Comparison of ENCODE assay signal across 9 cellular contexts in genomic region chr2:197454923-197455322, GRCh38. TPM values are rescaled to one million over a fixed set of nuclear protein-coding genes. Genes with fewer than 3 reads are reported as not detected.
DNase-seq lines count a peak whose midpoint lies in the region; ATAC-seq and TF ChIP-seq lines count a peak whose summit lies in the region.
"Had no signal": no experiment of that assay in that cellular context is flagged by ENCODE, and none has a peak within 500 bp of the region (broad histone marks: within the 10 kb centered on the region; RNA-seq: fewer than 3 reads in every experiment).

No MANE protein-coding gene starts in this region.

- H3K4me1 ChIP-seq in RWPE2 (ENCODE audit: insufficient read depth, poor library complexity, severe bottlenecking) (no peaks in the 10 kb centered on the region), esophagus squamous epithelium (peaks cover 8 to 60% (median 25%) of the 10 kb centered on the region in 3 donors), psoas muscle (peaks cover 30% of the 10 kb centered on the region)

- no peak for TF ChIP-seq POLR2A in esophagus squamous epithelium (IDR thresholded peaks at IDR 0.05)

- ATAC-seq in RWPE2 (ENCODE audit: low read depth) (no peak), psoas muscle (no peak), HG03039 (IDR thresholded peaks at IDR 0.05; ENCODE audit: unreplicated experiment) (no peak)

- H3K4me3 ChIP-seq in GM08714 (ENCODE audit: low read length) (peak overlapping the region; percentile 69; the same call in 1 of the 2 replicates), RWPE2 (ENCODE audit: severe bottlenecking) (peak overlapping the region; percentile 89), esophagus squamous epithelium (peak overlapping the region in 3 of 4 donors; percentile 91 to 97 (median 92)), psoas muscle (peak overlapping the region; percentile 78)

- 63 to 67% methylated on average over 2 of the region's 2 CpGs for WGBS in esophagus squamous epithelium, 2 donors
- WGBS in psoas muscle, 3 donors = 70 to 86% (median 75%) methylated on average over 2 of the region's 2 CpGs

- DNase-seq in RWPE2 (ENCODE audit: low spot score) (no peak), esophagus squamous epithelium (lab: John Stamatoyannopoulos, UW) (no peak), psoas muscle (no peak), caudate nucleus (lab: John Stamatoyannopoulos, UW) (no peak), Ammon's horn (ENCODE audit: low spot score) (no peak)
- no peak for DNase-seq in stimulated activated CD4-positive, alpha-beta T cell treated with anti-CD3 and anti-CD28 coated beads, Interleukin-2, amount 100 ng/mL, for 24 hours
- DNase-seq: foreskin melanocyte had no signal

- H3K27ac ChIP-seq in RWPE2 (ENCODE audit: poor library complexity, severe bottlenecking) (peak overlapping the region; percentile 88), esophagus squamous epithelium (peak overlapping the region in 3 of 4 donors; percentile 100), psoas muscle (peak overlapping the region; percentile 99), caudate nucleus (ENCODE audit: low read depth, low read length) (no peak overlapping the region)

- H3K27me3 ChIP-seq in RWPE2 (ENCODE audit: insufficient read depth, poor library complexity, severe bottlenecking) (no peaks in the 10 kb centered on the region), esophagus squamous epithelium (no peaks in the 10 kb centered on the region), psoas muscle (ENCODE audit: insufficient read depth in 3 of 3, low read length in 2 of 3) (no peaks in the 10 kb centered on the region)

- TF ChIP-seq CTCF in RWPE2 (IDR thresholded peaks at IDR 0.05; ENCODE audit: poor library complexity, severe bottlenecking) (no peak), esophagus squamous epithelium (IDR thresholded peaks at IDR 0.05) (no peak), psoas muscle (IDR thresholded peaks at IDR 0.05) (no peak)

- H3K9me3 ChIP-seq in RWPE2 (ENCODE audit: severe bottlenecking) (no peaks in the 10 kb centered on the region), esophagus squamous epithelium (no peaks in the 10 kb centered on the region), psoas muscle (no peaks in the 10 kb centered on the region)

- intact Hi-C loops in esophagus squamous epithelium (cut with DNase I) = loop anchor here (5.0 kb wide), 1 partner anchor 42 kb away; the partner anchor contains the start of gene HSPD1
- intact Hi-C loops in psoas muscle (cut with DNase I) = loop anchor here in 1 of 2 donors (2.0 kb wide), 1 partner anchor 44 kb away; the partner anchor contains the start of gene HSPD1

- H3K36me3 ChIP-seq in RWPE2 (ENCODE audit: low read depth) = peaks cover 23% of the 10 kb centered on the region
- peaks cover 0 to 8% (median 0%) of the 10 kb centered on the region in 3 donors for H3K36me3 ChIP-seq in esophagus squamous epithelium
- H3K36me3 ChIP-seq in psoas muscle (ENCODE audit: insufficient read depth in 1 of 2, low read depth in 1 of 2) = peaks cover 0 to 3% of the 10 kb centered on the region in 2 donors

RNA-seq across cellular contexts. Expression of gene COQ10B, which starts 1.6 kb away (rescaled TPM):
- total RNA-seq in esophagus squamous epithelium (10 to 100 TPM; 15.9 to 26.3 (median 22.7) TPM), psoas muscle (10 to 100 TPM in 3 of 4 donors, 1 to 10 TPM in 1; 9.9 to 20.2 (median 18.5) TPM)
- 10 to 100 TPM; 11.9 to 16.4 (median 14.5) TPM for polyA plus RNA-seq in psoas muscle

RNA-seq across cellular contexts. Expression of gene SF3B1, which starts 20.1 kb away (rescaled TPM):
- total RNA-seq in esophagus squamous epithelium (100 to 1,000 TPM; 113 to 259 (median 149) TPM), psoas muscle (100 to 1,000 TPM; 112 to 162 (median 142) TPM)
- 100 to 1,000 TPM in 2 of 3 donors, 10 to 100 TPM in 1; 89.2 to 137 (median 116) TPM for polyA plus RNA-seq in psoas muscle

RNA-seq across cellular contexts. Expression of gene HSPD1, which starts 44.7 kb away (rescaled TPM):
- total RNA-seq in esophagus squamous epithelium (100 to 1,000 TPM; 101 to 226 (median 177) TPM), psoas muscle (100 to 1,000 TPM; 167 to 252 (median 192) TPM)
- polyA plus RNA-seq in psoas muscle = 100 to 1,000 TPM; 188 to 468 (median 240) TPM

RNA-seq across cellular contexts. Expression of gene HSPE1, which starts 45.3 kb away (rescaled TPM):
- total RNA-seq in esophagus squamous epithelium (100 to 1,000 TPM in 3 of 4 donors, 10 to 100 TPM in 1; 80.9 to 217 (median 138) TPM), psoas muscle (100 to 1,000 TPM in 3 of 4 donors, 10 to 100 TPM in 1; 87.4 to 120 (median 112) TPM)
- 100 to 1,000 TPM; 155 to 304 (median 197) TPM for polyA plus RNA-seq in psoas muscle
